In genomic region chr3:156687023-156687422, GRCh38 we compare ENCODE assay signal across 1 cellular context.
TF ChIP-seq lines count a peak whose summit lies in the region.

No MANE protein-coding gene starts in this region.

TF ChIP-seq in HepG2, 621 proteins besides CTCF, POLR2A, EP300 and RAD21 (continued from another document):
- TF ChIP-seq TFDP2 (CRISPR knock-in tag; IDR thresholded peaks at IDR 0.05) (no peak), ZNF383 (CRISPR knock-in tag; IDR thresholded peaks at IDR 0.05; ENCODE audit: borderline replicate concordance) (no peak), LRRFIP1 (CRISPR knock-in tag; conservative IDR thresholded peaks at IDR 0.05) (no peak), ZNF280D (CRISPR knock-in tag; IDR thresholded peaks at IDR 0.05) (no peak), TGIF2 (CRISPR knock-in tag; IDR thresholded peaks at IDR 0.05) (no peak), ARID5B (CRISPR knock-in tag; IDR thresholded peaks at IDR 0.05) (no peak), E2F1 (CRISPR knock-in tag; IDR thresholded peaks at IDR 0.05) (no peak), TFDP1 (CRISPR knock-in tag; IDR thresholded peaks at IDR 0.05; ENCODE audit: borderline replicate concordance) (no peak), ARID3A (IDR thresholded peaks at IDR 0.05; ENCODE audit: low read depth, low read length) (no peak), ZNF773 (CRISPR knock-in tag; IDR thresholded peaks at IDR 0.05; ENCODE audit: borderline replicate concordance) (no peak), TBX2 (CRISPR knock-in tag; IDR thresholded peaks at IDR 0.05; ENCODE audit: borderline replicate concordance) (no peak), ZNF430 (CRISPR knock-in tag; IDR thresholded peaks at IDR 0.05) (no peak), HMGXB4 (CRISPR knock-in tag; IDR thresholded peaks at IDR 0.05; ENCODE audit: borderline replicate concordance in 1 of 2, low read depth in 1 of 2) (no peak), DDIT3 (CRISPR knock-in tag; IDR thresholded peaks at IDR 0.05) (no peak), ZNF414 (CRISPR knock-in tag; IDR thresholded peaks at IDR 0.05) (no peak), ZFYVE20 (CRISPR knock-in tag; IDR thresholded peaks at IDR 0.05; ENCODE audit: borderline replicate concordance, low read depth) (no peak)
